9 cellular contexts compared by ENCODE assay signal in genomic region chr13:98143601-98144500, GRCh38. TPM values are rescaled to one million over a fixed set of nuclear protein-coding genes. Genes with fewer than 3 reads are reported as not detected.
A peak's percentile ranks its signal among the peaks of the same experiment; 100 is the strongest.
DNase-seq lines count a peak whose midpoint lies in the region; ATAC-seq, FAIRE-seq and TF ChIP-seq lines count a peak whose summit lies in the region.
"Had no signal": no experiment of that assay in that cellular context is flagged by ENCODE, and none has a peak within 500 bp of the region (broad histone marks: within the 10 kb centered on the region; RNA-seq: fewer than 3 reads in every experiment).

No MANE protein-coding gene starts in this region.

- H3K9me3 ChIP-seq in RWPE2 (ENCODE audit: severe bottlenecking) (no peaks in the 10 kb centered on the region), esophagus (ENCODE audit: control insufficient read depth in 2 of 2, insufficient read depth in 1 of 2, low read depth in 1 of 2, low read length in 1 of 2) (no peaks in the 10 kb centered on the region)
- H3K9me3 ChIP-seq in naive thymus-derived CD4-positive, alpha-beta T cell (ENCODE audit: control insufficient read depth in 2 of 3, low read length in 3 of 3) = no peaks in the 10 kb centered on the region

- TF ChIP-seq CTCF in RWPE2 (IDR thresholded peaks at IDR 0.05; ENCODE audit: poor library complexity, severe bottlenecking) = no peak

- CTCF ChIA-PET in naive thymus-derived CD4-positive, alpha-beta T cell (lab: Charles Lee) = no interaction called here

- peaks cover 62 to 77% (median 67%) of the 10 kb centered on the region in 5 donors for H3K27me3 Mint-ChIP-seq in naive thymus-derived CD4-positive, alpha-beta T cell

- H3K4me3 ChIP-seq in RWPE2 (ENCODE audit: severe bottlenecking) = peak overlapping the region; percentile 80
- H3K4me3 ChIP-seq in esophagus (ENCODE audit: low read depth in 1 of 2, low read length in 2 of 2) = peak overlapping the region; percentile 50 to 59
- no peak overlapping the region for H3K4me3 ChIP-seq in naive thymus-derived CD4-positive, alpha-beta T cell (ENCODE audit: low read length)

- DNase-seq in Daoy (ENCODE audit: low read depth) = peak; percentile 37
- peak; percentile 50 for DNase-seq in H54 (ENCODE audit: insufficient read length, low spot score)
- no peak for DNase-seq in RWPE2 (ENCODE audit: low spot score)
- peak in 1 of 9 donors; percentile 22 for DNase-seq in naive thymus-derived CD4-positive, alpha-beta T cell
- no peak for DNase-seq in A172 (ENCODE audit: low spot score)
- DNase-seq in NCI-H2227 (lab: John Stamatoyannopoulos, UW; ENCODE audit: unreplicated experiment) = no peak

- FAIRE-seq in H54 (lab: Jason Lieb, UNC) = no peak

- TF ChIP-seq POLR2A in H54 (IDR thresholded peaks at IDR 0.05; ENCODE audit: low read depth, low read length) = no peak

- H3K36me3 ChIP-seq in RWPE2 (ENCODE audit: low read depth) (no peaks in the 10 kb centered on the region), esophagus (ENCODE audit: control insufficient read depth in 2 of 2, insufficient read depth in 2 of 2, low read length in 1 of 2) (no peaks in the 10 kb centered on the region)
- no peaks in the 10 kb centered on the region for H3K36me3 ChIP-seq in naive thymus-derived CD4-positive, alpha-beta T cell (ENCODE audit: control insufficient read depth in 2 of 3, insufficient read depth in 3 of 3, low read length in 3 of 3)

- H3K36me3 Mint-ChIP-seq in naive thymus-derived CD4-positive, alpha-beta T cell = no peaks in the 10 kb centered on the region

- WGBS in esophagus, 2 donors = 1 to 2% methylated on average over 40 to 76 of the region's 76 CpGs

- H3K27ac Mint-ChIP-seq in naive thymus-derived CD4-positive, alpha-beta T cell = peak overlapping the region in 1 of 9 donors; percentile 53

- H3K27me3 ChIP-seq in RWPE2 (ENCODE audit: insufficient read depth, poor library complexity, severe bottlenecking) = no peaks in the 10 kb centered on the region
- H3K27me3 ChIP-seq in esophagus (ENCODE audit: control insufficient read depth in 1 of 2, insufficient read depth in 2 of 2, low read length in 2 of 2) = no peaks in the 10 kb centered on the region
- peaks cover 0 to 6% of the 10 kb centered on the region in 2 donors for H3K27me3 ChIP-seq in naive thymus-derived CD4-positive, alpha-beta T cell (ENCODE audit: control insufficient read depth in 2 of 2, insufficient read depth in 2 of 2, low read length in 2 of 2)

- no peaks in the 10 kb centered on the region for H3K9me3 Mint-ChIP-seq in naive thymus-derived CD4-positive, alpha-beta T cell

- peak overlapping the region; percentile 36 to 80 (median 68) for H3K4me3 Mint-ChIP-seq in naive thymus-derived CD4-positive, alpha-beta T cell

- H3K4me1 Mint-ChIP-seq in naive thymus-derived CD4-positive, alpha-beta T cell = peaks cover 0 to 19% (median 13%) of the 10 kb centered on the region in 7 donors

- ATAC-seq in RWPE2 (ENCODE audit: low read depth) (peak; percentile 11; the same call in 1 of the 3 replicates), HG03457 (IDR thresholded peaks at IDR 0.05; ENCODE audit: unreplicated experiment) (no peak)
- ATAC-seq in naive thymus-derived CD4-positive, alpha-beta T cell = no peak

- H3K4me1 ChIP-seq in RWPE2 (ENCODE audit: insufficient read depth, poor library complexity, severe bottlenecking) (peaks cover 9% of the 10 kb centered on the region), esophagus (ENCODE audit: control insufficient read depth in 2 of 2, insufficient read depth in 2 of 2, low read length in 1 of 2) (peaks cover 3 to 4% of the 10 kb centered on the region in 2 donors)
- no peaks in the 10 kb centered on the region for H3K4me1 ChIP-seq in naive thymus-derived CD4-positive, alpha-beta T cell (ENCODE audit: control insufficient read depth in 2 of 2, insufficient read depth in 2 of 2, low read length in 2 of 2)

- POLR2A ChIA-PET in naive thymus-derived CD4-positive, alpha-beta T cell (lab: Charles Lee) = no interaction called here

- intact Hi-C loops in naive thymus-derived CD4-positive, alpha-beta T cell (cut with micrococcal nuclease) = loop anchor here in 1 of 2 donors (5.0 kb wide), 2 partner anchors 167 to 433 kb away; partner anchors contain the start of gene STK24

- H3K27ac ChIP-seq in RWPE2 (ENCODE audit: poor library complexity, severe bottlenecking) (peak overlapping the region; percentile 36), esophagus (ENCODE audit: low read depth in 2 of 2, low read length in 1 of 2) (peak overlapping the region; percentile 11 to 44)
- H3K27ac ChIP-seq in naive thymus-derived CD4-positive, alpha-beta T cell (ENCODE audit: low read depth, low read length) = no peak overlapping the region

RNA-seq across cellular contexts. Expression of gene FARP1, which starts 1.0 kb away (rescaled TPM):
- 5.0 and 5.2 TPM in 2 replicates for total RNA-seq in Daoy (2014; rRNA removed; shearing (Covaris generic))
- 1 to 10 TPM; 2.2 to 2.3 TPM for polyA plus RNA-seq in esophagus
- total RNA-seq in naive thymus-derived CD4-positive, alpha-beta T cell = 1 to 10 TPM in 1 of 5 experiments, under 1 TPM in 4; 0.19 to 1.1 (median 0.61) TPM
- polyA plus RNA-seq in naive thymus-derived CD4-positive, alpha-beta T cell = under 1 TPM; 0.36 to 0.60 TPM
- total RNA-seq in A172 (2014; rRNA removed; shearing (Covaris generic)) = 16.4 and 18.2 TPM in 2 replicates

RNA-seq across cellular contexts. Expression of gene RNF113B, which starts 33.2 kb away (rescaled TPM):
- total RNA-seq in Daoy (2014; rRNA removed; shearing (Covaris generic)) = not detected in 2 replicates
- not detected for polyA plus RNA-seq in esophagus
- total RNA-seq in naive thymus-derived CD4-positive, alpha-beta T cell = not detected
- polyA plus RNA-seq in naive thymus-derived CD4-positive, alpha-beta T cell = not detected
- total RNA-seq in A172 (2014; rRNA removed; shearing (Covaris generic)) = not detected in 2 replicates
- total RNA-seq: T-helper 1 cell treated with Interleukin-12 subunit alpha and Interleukin-12 subunit beta and Interleukin-4 antibody, amounts not matched to agents 30 ng/mL and 1 ng/mL, for 36 hours had no signal

Comparison
In these comparisons a context has a peak if more than half of its experiments do, and no peak if none do; other contexts are left out.
1. DNase-seq: peak in Daoy (single experiment) and H54 (single experiment); none in RWPE2 (single experiment), A172 (single experiment) and NCI-H2227 (single experiment).